ENCODE assay signal across 13 cellular contexts in the genomic region with DNA sequence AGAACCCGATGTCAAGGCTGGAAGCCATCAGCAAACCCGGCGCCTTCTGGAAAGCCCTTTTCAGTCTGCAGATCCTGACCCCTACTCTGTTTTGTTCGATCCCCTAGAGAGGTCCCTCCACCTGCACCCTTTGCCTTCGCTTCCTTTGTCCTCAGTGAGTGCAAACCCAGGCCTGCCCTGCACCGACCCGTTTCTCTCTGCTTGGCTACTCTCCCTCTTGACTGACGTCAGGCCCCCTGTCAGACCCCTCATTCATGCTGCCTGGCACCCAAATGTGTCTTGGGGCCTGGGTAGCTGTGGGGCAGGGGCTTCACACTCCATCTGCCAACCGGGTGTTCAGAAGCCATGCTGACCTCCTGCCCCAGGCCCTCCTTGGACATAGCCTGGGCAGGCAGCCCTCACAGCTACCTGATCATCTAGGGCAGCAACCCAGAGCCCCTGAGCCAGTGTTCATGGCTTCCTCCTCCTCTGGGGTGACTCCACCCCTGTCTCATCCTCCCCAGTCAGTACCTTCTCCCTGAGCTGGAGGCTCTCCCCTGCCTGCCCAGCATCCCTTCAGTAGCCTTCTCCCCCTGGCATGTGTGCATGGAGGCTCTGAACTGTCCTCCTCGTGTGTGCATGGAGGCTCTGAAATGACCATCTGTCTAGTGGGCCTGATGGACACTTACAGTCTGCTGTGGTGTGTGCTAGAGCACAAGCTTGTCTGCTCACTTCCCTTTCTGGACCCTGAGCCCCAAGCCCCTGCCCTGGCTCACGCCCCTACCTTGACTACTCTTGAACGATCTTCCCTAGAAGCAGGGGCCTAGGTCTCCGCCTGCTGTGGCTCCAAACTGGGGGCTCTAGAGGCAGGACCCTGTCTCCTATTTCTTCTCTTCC.
"Had no signal": no experiment of that assay in that cellular context is flagged by ENCODE, and none has a peak within 500 bp of the region (broad histone marks: within the 10 kb centered on the region; RNA-seq: fewer than 3 reads in every experiment).

No MANE protein-coding gene starts in this region.

- H3K4me3 Mint-ChIP-seq: activated naive CD4-positive, alpha-beta T cell treated with anti-CD3 and anti-CD28 coated beads, Interleukin-2, amount 50 U/mL, for 24 hours; activated T-helper 1 cell treated with anti-CD3 and anti-CD28 coated beads, Interleukin-12 subunit alpha, Interleukin-12 subunit beta, Interleukin-2, Interleukin-4 antibody, amounts not matched to agents 30 ng/mL and 10 ng/mL and 1 ng/mL, durations not matched to agents 14 hours and 24 hours and 36 hours; brain; T-helper 2 cell treated with Interferon-gamma antibody and Interleukin-4, amounts not matched to agents 5 μg/mL and 100 μg/mL, for 36 hours had no signal

- H3K27me3 Mint-ChIP-seq: activated naive CD4-positive, alpha-beta T cell treated with anti-CD3 and anti-CD28 coated beads, Interleukin-2, amount 50 U/mL, for 24 hours had no signal

- H3K4me1 Mint-ChIP-seq: activated naive CD4-positive, alpha-beta T cell treated with anti-CD3 and anti-CD28 coated beads, Interleukin-2, amount 50 U/mL, for 24 hours; brain had no signal

- H3K27ac ChIP-seq: dorsolateral prefrontal cortex, esophagus muscularis mucosa, pancreas, transverse colon had no signal

- ATAC-seq: pancreas had no signal

- H3K36me3 Mint-ChIP-seq: activated naive CD4-positive, alpha-beta T cell treated with anti-CD3 and anti-CD28 coated beads, Interleukin-2, amount 50 U/mL, for 24 hours; brain had no signal

- H3K4me3 ChIP-seq: dorsolateral prefrontal cortex, esophagus muscularis mucosa, pancreas, transverse colon had no signal

- DNase-seq: activated CD4-positive, alpha-beta T cell treated with anti-CD3 and anti-CD28 coated beads for 1 hour; activated CD4-positive, alpha-beta T cell treated with anti-CD3 and anti-CD28 coated beads, Interleukin-2, amount 50 U/mL, for 48 hours; amygdala; retina; small intestine; transverse colon had no signal

- H3K9me3 Mint-ChIP-seq: activated naive CD4-positive, alpha-beta T cell treated with anti-CD3 and anti-CD28 coated beads, Interleukin-2, amount 50 U/mL, for 24 hours; activated T-helper 1 cell treated with anti-CD3 and anti-CD28 coated beads, Interleukin-12 subunit alpha, Interleukin-12 subunit beta, Interleukin-2, Interleukin-4 antibody, amounts not matched to agents 30 ng/mL and 10 ng/mL and 1 ng/mL, durations not matched to agents 14 hours and 24 hours and 36 hours; T-helper 2 cell treated with Interferon-gamma antibody and Interleukin-4, amounts not matched to agents 5 μg/mL and 100 μg/mL, for 36 hours had no signal

- H3K27ac Mint-ChIP-seq: activated naive CD4-positive, alpha-beta T cell treated with anti-CD3 and anti-CD28 coated beads, Interleukin-2, amount 50 U/mL, for 24 hours; activated T-helper 1 cell treated with anti-CD3 and anti-CD28 coated beads, Interleukin-12 subunit alpha, Interleukin-12 subunit beta, Interleukin-2, Interleukin-4 antibody, amounts not matched to agents 30 ng/mL and 10 ng/mL and 1 ng/mL, durations not matched to agents 14 hours and 24 hours and 36 hours; T-helper 2 cell treated with Interferon-gamma antibody and Interleukin-4, amounts not matched to agents 5 μg/mL and 100 μg/mL, for 36 hours had no signal
